ENCODE assay signal across 8 cellular contexts in the genomic region with DNA sequence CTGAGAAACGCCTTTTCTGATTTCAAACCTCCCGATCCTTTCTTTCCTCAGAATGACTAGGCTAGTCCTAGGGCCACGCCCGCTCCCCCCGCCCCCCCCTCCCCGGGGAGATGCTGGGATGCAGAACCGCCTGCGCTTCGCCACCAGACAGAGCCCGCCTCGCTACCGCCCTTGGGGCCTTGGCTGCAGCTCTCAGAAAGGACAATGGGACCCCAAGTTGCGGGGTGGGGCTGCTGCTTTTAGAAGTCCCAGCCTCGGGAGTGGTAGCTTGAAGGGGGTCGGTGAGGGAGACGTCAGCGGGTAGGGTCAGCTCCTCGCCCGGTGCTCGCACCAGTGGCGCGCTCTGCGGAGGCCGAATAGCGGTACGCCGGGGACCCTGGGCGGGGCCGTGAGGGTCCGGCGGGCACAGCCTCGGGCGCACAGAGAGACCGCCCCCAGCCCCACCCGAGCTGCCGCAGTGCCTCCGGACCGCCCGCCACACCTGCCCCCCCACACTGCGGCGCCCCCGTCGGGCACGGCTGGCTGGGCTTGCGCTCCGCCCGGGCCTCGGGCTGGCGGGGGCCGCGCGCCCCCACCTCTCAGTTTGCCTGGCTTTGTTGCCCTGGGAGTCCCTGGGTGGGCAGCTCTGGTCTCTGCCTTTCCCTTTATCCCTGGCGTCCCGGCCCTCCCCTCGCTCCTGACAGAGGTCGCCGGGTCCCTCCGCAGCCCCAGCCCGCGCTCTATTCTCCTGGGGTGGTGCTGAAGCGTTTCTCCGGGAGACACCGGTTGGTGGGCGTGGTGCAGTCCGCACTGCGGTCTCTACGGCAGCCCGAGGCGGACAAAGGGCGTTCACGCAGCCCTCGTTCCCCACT. TPM values are rescaled to one million over a fixed set of nuclear protein-coding genes. Genes with fewer than 3 reads are reported as not detected.
DNase-seq lines count a peak whose midpoint lies in the region; ATAC-seq and TF ChIP-seq lines count a peak whose summit lies in the region.

No MANE protein-coding gene starts in this region.

- no peaks in the 10 kb centered on the region for H3K9me3 ChIP-seq in iPS DF 6.9 (ENCODE audit: control insufficient read depth, insufficient read depth, low read length)

- ATAC-seq in GM21723 (IDR thresholded peaks at IDR 0.05; ENCODE audit: unreplicated experiment), result peak; percentile 50
- ATAC-seq in HG02610 (IDR thresholded peaks at IDR 0.05; ENCODE audit: unreplicated experiment), result no peak

- DNase-seq in COLO829 (ENCODE audit: low spot score) (peak; percentile 19), NCI-H526 (lab: John Stamatoyannopoulos, UW) (peak; percentile 39 to 82), iPS DF 6.9 (ENCODE audit: low read depth, low spot score) (peak; percentile 45), retina (peak; percentile 89)
- no peak for DNase-seq in stimulated activated CD4-positive, alpha-beta T cell treated with anti-CD3 and anti-CD28 coated beads, Interleukin-4, amount 100 ng/mL, for 4 hours

- peaks cover 60% of the 10 kb centered on the region for H3K4me1 Mint-ChIP-seq in brain

- no peaks in the 10 kb centered on the region for H3K36me3 ChIP-seq in iPS DF 6.9 (ENCODE audit: control insufficient read depth, insufficient read depth, low read length)

- peak overlapping the region; percentile 98 to 99 (median 99) for H3K27ac Mint-ChIP-seq in brain

- H3K4me3 ChIP-seq in iPS DF 6.9 (ENCODE audit: low read length), result peak overlapping the region; percentile 67

- peaks cover 17% of the 10 kb centered on the region for H3K27me3 Mint-ChIP-seq in brain

- no peak for TF ChIP-seq CTCF in brain (conservative IDR thresholded peaks at IDR 0.05)

- H3K4me1 ChIP-seq in iPS DF 6.9 (ENCODE audit: control insufficient read depth, insufficient read depth, low read length), result peaks cover 6% of the 10 kb centered on the region

- WGBS in iPS DF 6.9 (ENCODE audit: insufficient coverage, insufficient read length), result no CpG with 5 or more reads among the region's 72 CpGs

- no peak overlapping the region for H3K27ac ChIP-seq in iPS DF 6.9 (ENCODE audit: low read length)

- no peaks in the 10 kb centered on the region for H3K27me3 ChIP-seq in iPS DF 6.9 (ENCODE audit: control insufficient read depth, insufficient read depth, low read length)

- peaks cover 33% of the 10 kb centered on the region for H3K36me3 Mint-ChIP-seq in brain

- peaks cover 0 to 11% (median 5%) of the 10 kb centered on the region in 5 experiments for H3K9me3 Mint-ChIP-seq in brain

- peak overlapping the region; percentile 94 to 99 (median 98) for H3K4me3 Mint-ChIP-seq in brain

RNA-seq across cellular contexts. Expression of a gene that starts 1.1 kb away (rescaled TPM):
- 158 TPM for polyA plus RNA-seq in brain (ENCODE audit: insufficient read depth, low read depth, low replicate concordance)

Comparison
In these comparisons a context has a peak if more than half of its experiments do, and no peak if none do; other contexts are left out.
1. DNase-seq: peak in COLO829 (single experiment), NCI-H526 (2 of 2), iPS DF 6.9 (single experiment) and retina (single experiment); none in stimulated activated CD4-positive, alpha-beta T cell treated with anti-CD3 and anti-CD28 coated beads, Interleukin-4, amount 100 ng/mL, for 4 hours (0 of 2).